ENCODE assay signal across 8 cellular contexts in the genomic region with DNA sequence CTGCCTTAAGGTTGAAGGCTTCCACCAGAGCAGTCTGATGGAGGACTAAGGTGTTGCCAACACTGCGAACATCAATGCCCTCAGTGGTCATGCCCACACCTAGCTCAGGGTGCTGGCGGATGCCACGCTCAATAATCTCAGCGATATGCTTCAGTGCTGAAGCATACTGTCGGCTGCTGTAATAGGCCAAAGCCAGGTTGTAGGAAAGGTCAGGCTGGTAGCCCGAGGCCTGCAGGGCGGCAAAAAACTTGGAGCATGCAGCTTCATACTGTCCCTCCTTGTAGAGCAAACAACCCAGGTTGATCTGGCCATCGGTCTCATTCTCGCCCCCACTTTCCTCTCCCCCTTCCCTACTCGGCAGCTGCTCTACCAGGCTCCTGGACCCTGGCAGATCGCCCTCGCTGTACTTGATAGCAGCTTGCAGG.
DNase-seq lines count a peak whose midpoint lies in the region; ATAC-seq and TF ChIP-seq lines count a peak whose summit lies in the region.

No MANE protein-coding gene starts in this region.

- peaks cover 5 to 17% (median 11%) of the 10 kb centered on the region in 4 donors for H3K4me1 Mint-ChIP-seq in CD4-positive, CD25-positive, alpha-beta regulatory T cell
- peaks cover 3 to 12% (median 7%) of the 10 kb centered on the region in 3 donors for H3K4me1 Mint-ChIP-seq in IgD-negative memory B cell

- in situ Hi-C loops in astrocyte of the cerebellum (cut with HindIII; ENCODE audit: low sequenced_read_pairs), result no loop called here

- H3K36me3 Mint-ChIP-seq in CD4-positive, CD25-positive, alpha-beta regulatory T cell, result no peaks in the 10 kb centered on the region
- no peaks in the 10 kb centered on the region for H3K36me3 Mint-ChIP-seq in IgD-negative memory B cell

- H3K27ac ChIP-seq in CD4-positive, CD25-positive, alpha-beta regulatory T cell (ENCODE audit: insufficient read depth, low read length, poor library complexity, severe bottlenecking), result peak overlapping the region; percentile 98
- H3K27ac ChIP-seq in spleen, result peak overlapping the region in 5 of 8 donors; percentile 95 to 98 (median 97)

- DNase-seq in CD4-positive, CD25-positive, alpha-beta regulatory T cell, result peak in 1 of 3 donors; percentile 2
- DNase-seq in astrocyte of the cerebellum (ENCODE audit: low read depth) (no peak), iPS-NIHi11 (ENCODE audit: low spot score) (peak; percentile 29), spleen (no peak), midbrain (lab: John Stamatoyannopoulos, UW) (no peak)

- no peak for TF ChIP-seq POLR2A in spleen (IDR thresholded peaks at IDR 0.05)

- H3K27me3 Mint-ChIP-seq in CD4-positive, CD25-positive, alpha-beta regulatory T cell, result peaks cover 6% of the 10 kb centered on the region
- H3K27me3 Mint-ChIP-seq in IgD-negative memory B cell, result no peaks in the 10 kb centered on the region

- no peak for ATAC-seq in CD4-positive, CD25-positive, alpha-beta regulatory T cell (ENCODE audit: low read depth in 2 of 2)
- ATAC-seq in GM18520 (IDR thresholded peaks at IDR 0.05; ENCODE audit: unreplicated experiment), result no peak
- ATAC-seq in HG03039 (IDR thresholded peaks at IDR 0.05; ENCODE audit: unreplicated experiment), result no peak

- intact Hi-C loops in spleen (cut with DNase I; ENCODE audit: low total_unique reads), result loop anchor here (10.0 kb wide), 1 partner anchor 73 kb away; no protein-coding TSS in a partner anchor

- H3K4me3 Mint-ChIP-seq in CD4-positive, CD25-positive, alpha-beta regulatory T cell, result peak overlapping the region; percentile 90 to 99 (median 96)
- H3K4me3 Mint-ChIP-seq in IgD-negative memory B cell, result peak overlapping the region; percentile 94 to 98 (median 95)

- no peak for TF ChIP-seq CTCF in astrocyte of the cerebellum (IDR thresholded peaks at IDR 0.05; ENCODE audit: low read depth, low read length, missing control alignments)
- no peak for TF ChIP-seq CTCF in spleen (IDR thresholded peaks at IDR 0.05 in 8 of 11, conservative IDR thresholded peaks at IDR 0.05 in 3 of 11)

- no peaks in the 10 kb centered on the region for H3K36me3 ChIP-seq in CD4-positive, CD25-positive, alpha-beta regulatory T cell (ENCODE audit: control insufficient read depth, insufficient read depth, low read length)
- H3K36me3 ChIP-seq in spleen, result no peaks in the 10 kb centered on the region

- H3K27me3 ChIP-seq in CD4-positive, CD25-positive, alpha-beta regulatory T cell (ENCODE audit: control insufficient read depth, insufficient read depth, low read length), result no peaks in the 10 kb centered on the region
- no peaks in the 10 kb centered on the region for H3K27me3 ChIP-seq in spleen (replicated peaks in 1 of 7)

- H3K9me3 Mint-ChIP-seq in CD4-positive, CD25-positive, alpha-beta regulatory T cell, result peaks cover 0 to 3% (median 0%) of the 10 kb centered on the region in 7 donors
- H3K9me3 Mint-ChIP-seq in IgD-negative memory B cell, result no peaks in the 10 kb centered on the region

- H3K27ac Mint-ChIP-seq in CD4-positive, CD25-positive, alpha-beta regulatory T cell, result peak overlapping the region in 2 of 3 donors; percentile 99 to 100
- peak overlapping the region; percentile 98 to 100 (median 99) for H3K27ac Mint-ChIP-seq in IgD-negative memory B cell

- peak overlapping the region; percentile 46 for H3K4me3 ChIP-seq in CD4-positive, CD25-positive, alpha-beta regulatory T cell (ENCODE audit: low read depth, low read length)
- H3K4me3 ChIP-seq in astrocyte of the cerebellum (ENCODE audit: low read depth, low read length), result peak overlapping the region; percentile 80
- peak overlapping the region in 7 of 8 donors; percentile 64 to 83 (median 78) for H3K4me3 ChIP-seq in spleen

- 58 to 83% (median 75%) methylated on average over 10 to 12 of the region's 12 CpGs for WGBS in spleen, 5 donors

- peaks cover 8% of the 10 kb centered on the region for H3K4me1 ChIP-seq in CD4-positive, CD25-positive, alpha-beta regulatory T cell (ENCODE audit: control insufficient read depth, insufficient read depth, low read length, poor library complexity, severe bottlenecking)
- H3K4me1 ChIP-seq in spleen, result peaks cover 0 to 18% (median 12%) of the 10 kb centered on the region in 6 donors

- no peaks in the 10 kb centered on the region for H3K9me3 ChIP-seq in CD4-positive, CD25-positive, alpha-beta regulatory T cell (ENCODE audit: control insufficient read depth in 2 of 2, low read length in 2 of 2)
- no peaks in the 10 kb centered on the region for H3K9me3 ChIP-seq in spleen
